Comparison of ENCODE assay signal across 7 cellular contexts in the genomic region with DNA sequence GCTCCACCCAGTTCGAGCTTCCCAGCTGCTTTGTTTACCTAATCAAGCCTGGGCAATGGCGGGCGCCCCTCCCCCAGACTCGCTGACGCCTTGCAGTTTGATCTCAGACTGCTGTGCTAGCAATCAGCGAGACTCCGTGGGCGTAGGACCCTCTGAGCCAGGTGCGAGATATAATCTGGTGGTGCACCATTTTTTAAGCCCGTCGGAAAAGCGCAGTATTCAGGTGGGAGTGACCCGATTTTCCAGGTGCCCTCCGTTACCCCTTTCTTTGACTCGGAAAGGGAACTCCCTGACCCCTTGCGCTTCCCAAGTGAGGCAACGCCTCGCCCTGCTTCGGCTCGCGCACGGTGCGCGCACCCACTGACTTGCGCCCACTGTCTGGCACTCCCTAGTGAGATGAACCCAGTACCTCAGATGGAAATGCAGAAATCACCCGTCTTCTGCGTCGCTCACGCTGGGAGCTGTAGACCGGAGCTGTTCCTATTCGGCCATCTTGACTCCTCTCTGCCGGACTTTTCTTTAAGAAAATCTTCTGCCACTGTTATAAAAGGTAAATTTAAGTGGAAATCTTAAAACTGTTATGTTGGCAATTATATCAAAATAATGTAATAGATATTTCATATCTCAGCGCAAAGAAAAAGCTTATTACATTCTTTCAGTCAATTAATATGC.
DNase-seq lines count a peak whose midpoint lies in the region; ATAC-seq and TF ChIP-seq lines count a peak whose summit lies in the region.
"Not testable (repeated sequence)": the region's sequence is repeated elsewhere in the genome, so short reads cannot be mapped to it uniquely, and the experiment has no call there.

No MANE protein-coding gene starts in this region.

- H3K4me3 Mint-ChIP-seq in activated CD8-positive, alpha-beta T cell treated with anti-CD3 and anti-CD28 coated beads, Interleukin-2, amount 10 ng/mL, durations not matched to agents 7 days and 5 days: peak overlapping the region; percentile 45
- H3K4me3 Mint-ChIP-seq in activated naive CD8-positive, alpha-beta T cell: peak overlapping the region; percentile 71

- H3K27ac ChIP-seq in HL-60 (replicated peaks); PC-3 (ENCODE audit: low read length); mesenchymal stem cell (ENCODE audit: low read length, poor library complexity, severe bottlenecking): not testable (repeated sequence)
- H3K27ac ChIP-seq in epithelial cell of prostate: peak overlapping the region; percentile 11

- 13% methylated on average over 31 of the region's 33 CpGs for WGBS in mesenchymal stem cell

- H3K9ac ChIP-seq in PC-3 (ENCODE audit: low read length): peak overlapping the region; percentile 68
- H3K9ac ChIP-seq in mesenchymal stem cell (ENCODE audit: low read length): peak overlapping the region; percentile 3
- H3K9ac ChIP-seq in skeletal muscle satellite cell (ENCODE audit: low read depth, low read length): peak overlapping the region; percentile 59

- H2BK12ac ChIP-seq in mesenchymal stem cell (ENCODE audit: low read length in 2 of 2): not testable (repeated sequence)

- not testable (repeated sequence) for H3K27me3 Mint-ChIP-seq in activated CD8-positive, alpha-beta T cell treated with anti-CD3 and anti-CD28 coated beads, Interleukin-2, amount 10 ng/mL, durations not matched to agents 7 days and 5 days (ENCODE audit: low read depth); activated naive CD8-positive, alpha-beta T cell

- H2BK5ac ChIP-seq in mesenchymal stem cell (ENCODE audit: low read depth, low read length, poor library complexity, severe bottlenecking): not testable (repeated sequence)

- not testable (repeated sequence) for H4K20me1 ChIP-seq in PC-3 (ENCODE audit: low read length)

- H3K4me2 ChIP-seq in PC-3 (ENCODE audit: low read length): peak overlapping the region; percentile 87
- H3K4me2 ChIP-seq in mesenchymal stem cell (ENCODE audit: low read length, poor library complexity, severe bottlenecking): not testable (repeated sequence)
- peak overlapping the region; percentile 26 for H3K4me2 ChIP-seq in skeletal muscle satellite cell (ENCODE audit: low read length)

- TF ChIP-seq CTCF in HL-60 (IDR thresholded peaks at IDR 0.05; ENCODE audit: insufficient read depth, low read length); PC-3 (conservative IDR thresholded peaks at IDR 0.05; ENCODE audit: low read depth, low read length): not testable (repeated sequence)

- not testable (repeated sequence) for H3K9me2 ChIP-seq in PC-3 (replicated peaks; ENCODE audit: low read length)

- not testable (repeated sequence) for H3F3A ChIP-seq in PC-3 (ENCODE audit: low read length, unreplicated experiment)

- H3K27me3 ChIP-seq in HL-60 (ENCODE audit: insufficient read depth, poor library complexity, severe bottlenecking); PC-3 (ENCODE audit: low read length); mesenchymal stem cell (ENCODE audit: control insufficient read depth in 1 of 2, insufficient read depth in 1 of 2, low read length in 2 of 2); skeletal muscle satellite cell (ENCODE audit: control insufficient read depth, insufficient read depth, low read length): not testable (repeated sequence)

- intact Hi-C loops in PC-3 (cut with micrococcal nuclease): not testable (repeated sequence)

- not testable (repeated sequence) for H3K14ac ChIP-seq in mesenchymal stem cell (ENCODE audit: low read length in 2 of 2)

- H2AK5ac ChIP-seq in mesenchymal stem cell (ENCODE audit: low read length, severe bottlenecking): not testable (repeated sequence)

- H3K4me3 ChIP-seq in HL-60 (replicated peaks; ENCODE audit: insufficient read depth, low read length) (peak overlapping the region; percentile 18), PC-3 (ENCODE audit: low read length) (peak overlapping the region; percentile 77), mesenchymal stem cell (ENCODE audit: insufficient read depth in 1 of 2, low read depth in 1 of 2, low read length in 2 of 2) (peak overlapping the region in 1 of 2 experiments; percentile 47), skeletal muscle satellite cell (ENCODE audit: low read length) (peak overlapping the region; percentile 24)

- not testable (repeated sequence) for H3K36me3 ChIP-seq in PC-3 (ENCODE audit: low read depth, low read length); mesenchymal stem cell (ENCODE audit: control insufficient read depth in 1 of 2, insufficient read depth in 2 of 2, low read depth in 1 of 2, low read length in 2 of 2); skeletal muscle satellite cell (ENCODE audit: insufficient read depth, low read length)

- CTCF ChIA-PET in PC-3 (lab: Charles Lee); activated CD8-positive, alpha-beta T cell treated with anti-CD3 and anti-CD28 coated beads, Interleukin-2, amount 10 ng/mL, durations not matched to agents 7 days and 5 days (lab: Charles Lee): not testable (repeated sequence)

- H3K27ac Mint-ChIP-seq in activated CD8-positive, alpha-beta T cell treated with anti-CD3 and anti-CD28 coated beads, Interleukin-2, amount 10 ng/mL, durations not matched to agents 7 days and 5 days; activated naive CD8-positive, alpha-beta T cell: not testable (repeated sequence)

- H3K9me3 ChIP-seq in PC-3 (ENCODE audit: low read length); mesenchymal stem cell (ENCODE audit: control insufficient read depth, low read length); skeletal muscle satellite cell (replicated peaks; ENCODE audit: low read length): not testable (repeated sequence)

- not testable (repeated sequence) for H3K4ac ChIP-seq in mesenchymal stem cell (ENCODE audit: low read depth in 1 of 2, low read length in 2 of 2)

- H4K8ac ChIP-seq in mesenchymal stem cell (ENCODE audit: low read length): not testable (repeated sequence)

- ATAC-seq in PC-3; activated CD8-positive, alpha-beta T cell treated with anti-CD3 and anti-CD28 coated beads, Interleukin-2, amount 10 ng/mL, durations not matched to agents 7 days and 5 days: not testable (repeated sequence)

- H3K79me1 ChIP-seq in mesenchymal stem cell (replicated peaks; ENCODE audit: low read length, poor library complexity, severe bottlenecking): not testable (repeated sequence)

- H3K36me3 Mint-ChIP-seq in activated CD8-positive, alpha-beta T cell treated with anti-CD3 and anti-CD28 coated beads, Interleukin-2, amount 10 ng/mL, durations not matched to agents 7 days and 5 days (ENCODE audit: low read depth); activated naive CD8-positive, alpha-beta T cell: not testable (repeated sequence)

- H4K91ac ChIP-seq in mesenchymal stem cell (ENCODE audit: low read length): not testable (repeated sequence)

- not testable (repeated sequence) for H3K4me1 Mint-ChIP-seq in activated CD8-positive, alpha-beta T cell treated with anti-CD3 and anti-CD28 coated beads, Interleukin-2, amount 10 ng/mL, durations not matched to agents 7 days and 5 days (ENCODE audit: low read depth); activated naive CD8-positive, alpha-beta T cell (ENCODE audit: low read depth)

- peak overlapping the region; percentile 84 for H2AFZ ChIP-seq in PC-3 (ENCODE audit: low read length)
- H2AFZ ChIP-seq in mesenchymal stem cell (ENCODE audit: low read depth, low read length): not testable (repeated sequence)

- not testable (repeated sequence) for H2BK15ac ChIP-seq in mesenchymal stem cell (ENCODE audit: low read depth, poor library complexity, severe bottlenecking)

- not testable (repeated sequence) for H3K79me2 ChIP-seq in PC-3 (ENCODE audit: low read length)

- BruUV-seq in PC-3 (replicated peaks; lab: Mats Ljungman, UMichigan): not testable (repeated sequence)

- not testable (repeated sequence) for H3K4me1 ChIP-seq in PC-3 (ENCODE audit: insufficient read depth, low read length); mesenchymal stem cell (ENCODE audit: control insufficient read depth, insufficient read depth, low read depth, low read length); skeletal muscle satellite cell (ENCODE audit: control insufficient read depth, insufficient read depth, low read length)

- H3K18ac ChIP-seq in mesenchymal stem cell (ENCODE audit: low read depth in 1 of 2, low read length in 2 of 2): peak overlapping the region in 1 of 2 experiments; percentile 40

- not testable (repeated sequence) for DNase-seq in HL-60 (ENCODE audit: low read depth in 1 of 2, low spot score in 1 of 2); PC-3; epithelial cell of prostate (ENCODE audit: low read depth, low spot score)
- DNase-seq in activated CD8-positive, alpha-beta T cell treated with anti-CD3 and anti-CD28 coated beads, Interleukin-2, amount 10 ng/mL, durations not matched to agents 7 days and 5 days: peak; percentile 22
- DNase-seq in mesenchymal stem cell: peak; percentile 37

- H3K23ac ChIP-seq in mesenchymal stem cell (ENCODE audit: low read length in 2 of 2): not testable (repeated sequence)

- POLR2A ChIA-PET in PC-3 (lab: Charles Lee; ENCODE audit: unreplicated experiment); activated CD8-positive, alpha-beta T cell treated with anti-CD3 and anti-CD28 coated beads, Interleukin-2, amount 10 ng/mL, durations not matched to agents 7 days and 5 days (lab: Charles Lee): not testable (repeated sequence)

- not testable (repeated sequence) for H3K9me3 Mint-ChIP-seq in activated CD8-positive, alpha-beta T cell treated with anti-CD3 and anti-CD28 coated beads, Interleukin-2, amount 10 ng/mL, durations not matched to agents 7 days and 5 days (ENCODE audit: insufficient read depth); activated naive CD8-positive, alpha-beta T cell (ENCODE audit: low read depth)

- H2BK120ac ChIP-seq in mesenchymal stem cell (ENCODE audit: low read depth, low read length): not testable (repeated sequence)

Comparison
In these comparisons a context has a peak if more than half of its experiments do, and no peak if none do; other contexts are left out.
1. H3K9ac ChIP-seq: peak in every context shown above with its lines; median percentile 68 in PC-3; 59 in skeletal muscle satellite cell; 3 in mesenchymal stem cell.